In genomic region chr15:77654975-77655374, GRCh38 we compare ENCODE assay signal across 7 cellular contexts.
DNase-seq lines count a peak whose midpoint lies in the region; ATAC-seq and TF ChIP-seq lines count a peak whose summit lies in the region.

No MANE protein-coding gene starts in this region.

- no peak overlapping the region for H3K27ac Mint-ChIP-seq in nephron progenitor cell
- H3K27ac Mint-ChIP-seq in stimulated activated memory B cell treated with anti-CD40 and anti-IgM and Interleukin-4, amounts not matched to agents 10 μg/mL and 1 μg/mL and 100 μg/mL, for 72 hours, result no peak overlapping the region

- H3K9me3 Mint-ChIP-seq in nephron progenitor cell, result peaks cover 4% of the 10 kb centered on the region
- peaks cover 3% of the 10 kb centered on the region for H3K9me3 Mint-ChIP-seq in stimulated activated memory B cell treated with anti-CD40 and anti-IgM and Interleukin-4, amounts not matched to agents 10 μg/mL and 1 μg/mL and 100 μg/mL, for 72 hours

- H3K4me1 Mint-ChIP-seq in nephron progenitor cell, result peaks cover 11% of the 10 kb centered on the region
- no peaks in the 10 kb centered on the region for H3K4me1 Mint-ChIP-seq in stimulated activated memory B cell treated with anti-CD40 and anti-IgM and Interleukin-4, amounts not matched to agents 10 μg/mL and 1 μg/mL and 100 μg/mL, for 72 hours

- no peak overlapping the region for H3K4me3 Mint-ChIP-seq in nephron progenitor cell
- no peak overlapping the region for H3K4me3 Mint-ChIP-seq in stimulated activated memory B cell treated with anti-CD40 and anti-IgM and Interleukin-4, amounts not matched to agents 10 μg/mL and 1 μg/mL and 100 μg/mL, for 72 hours

- H3K36me3 Mint-ChIP-seq in nephron progenitor cell (ENCODE audit: low read depth), result no peaks in the 10 kb centered on the region
- H3K36me3 Mint-ChIP-seq in stimulated activated memory B cell treated with anti-CD40 and anti-IgM and Interleukin-4, amounts not matched to agents 10 μg/mL and 1 μg/mL and 100 μg/mL, for 72 hours, result no peaks in the 10 kb centered on the region

- peaks cover 60% of the 10 kb centered on the region for H3K27me3 Mint-ChIP-seq in nephron progenitor cell (ENCODE audit: low read depth, poor library complexity)
- peaks cover 60% of the 10 kb centered on the region for H3K27me3 Mint-ChIP-seq in stimulated activated memory B cell treated with anti-CD40 and anti-IgM and Interleukin-4, amounts not matched to agents 10 μg/mL and 1 μg/mL and 100 μg/mL, for 72 hours

- DNase-seq in GM06990 (ENCODE audit: extremely low read depth, insufficient read length) (no peak), Kasumi-1 (lab: John Stamatoyannopoulos, UW) (peak; percentile 24 to 28), T47D (ENCODE audit: low read depth in 1 of 2, low spot score in 1 of 2) (peak; percentile 49 to 69), nephron progenitor cell (peak; percentile 40)

- ATAC-seq in stimulated activated memory B cell treated with anti-CD40 and anti-IgM and Interleukin-4, amounts not matched to agents 10 μg/mL and 1 μg/mL and 100 μg/mL, for 72 hours, result no peak
- no peak for ATAC-seq in activated CD4-positive, CD25-positive, alpha-beta regulatory T cell treated with anti-CD3 and anti-CD28 coated beads, Interleukin-2, amount 50 U/mL, for 24 hours
- no peak for ATAC-seq in GM21737 (IDR thresholded peaks at IDR 0.05; ENCODE audit: unreplicated experiment)

- no peak overlapping the region for H3K4me3 ChIP-seq in GM06990 (replicated peaks; ENCODE audit: low read depth, low read length)

- no peaks in the 10 kb centered on the region for H3K36me3 ChIP-seq in GM06990 (ENCODE audit: control insufficient read depth, insufficient read depth, low read length)

- in situ Hi-C loops in T47D (cut with HindIII; ENCODE audit: low pct_unique_long_range_greater_than_20kb, low sequenced_read_pairs), result no loop called here

- peaks cover 3% of the 10 kb centered on the region for H3K27me3 ChIP-seq in GM06990 (replicated peaks; ENCODE audit: control insufficient read depth, insufficient read depth, low read length)

- TF ChIP-seq CTCF in GM06990 (IDR thresholded peaks at IDR 0.05; ENCODE audit: insufficient read depth, low read length, poor library complexity, severe bottlenecking) (peak; percentile 56), nephron progenitor cell (IDR thresholded peaks at IDR 0.05) (peak; percentile 49)
